9 cellular contexts compared by ENCODE assay signal in the genomic region with DNA sequence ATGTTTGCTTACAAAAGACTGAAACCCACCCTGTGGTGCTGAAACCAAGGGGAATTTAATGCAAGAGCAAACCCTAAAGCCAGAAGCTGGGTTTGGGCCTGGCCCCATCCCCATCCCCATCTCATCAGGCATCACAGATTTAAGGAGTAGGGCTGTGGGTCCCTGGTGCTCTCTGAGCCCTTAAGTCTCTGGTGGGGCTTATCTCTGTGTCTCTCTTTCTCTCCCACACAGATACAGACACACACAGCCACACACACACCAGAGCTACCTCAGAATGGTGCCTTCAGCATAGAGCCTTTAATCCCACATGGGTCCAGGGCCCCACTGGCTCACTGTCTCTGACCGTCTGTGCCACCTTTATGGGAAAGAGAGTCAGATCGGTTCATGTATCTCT.
DNase-seq lines count a peak whose midpoint lies in the region; ATAC-seq and TF ChIP-seq lines count a peak whose summit lies in the region.
"Had no signal": no experiment of that assay in that cellular context is flagged by ENCODE, and none has a peak within 500 bp of the region (broad histone marks: within the 10 kb centered on the region; RNA-seq: fewer than 3 reads in every experiment).

No MANE protein-coding gene starts in this region.

- H3K36me3 ChIP-seq in GM23338 (ENCODE audit: insufficient read depth) = no peaks in the 10 kb centered on the region
- H3K36me3 ChIP-seq in hepatocyte (replicated peaks; ENCODE audit: insufficient read depth, low read depth) = no peaks in the 10 kb centered on the region

- no peaks in the 10 kb centered on the region for H4K20me1 ChIP-seq in GM23338 (replicated peaks; ENCODE audit: insufficient read depth)
- no peaks in the 10 kb centered on the region for H4K20me1 ChIP-seq in hepatocyte (ENCODE audit: insufficient read depth, poor library complexity, severe bottlenecking)

- intact Hi-C loops in activated CD4-positive, alpha-beta memory T cell treated with anti-CD3 and anti-CD28 coated beads for 36 hours (cut with micrococcal nuclease) = loop anchor here (10.0 kb wide), 1 partner anchor 336 kb away; no protein-coding TSS in a partner anchor

- no peak overlapping the region for H3K4me2 ChIP-seq in GM23338
- peak overlapping the region; percentile 49 for H3K4me2 ChIP-seq in hepatocyte

- H3K4me3 ChIP-seq in GM23338 (no peak overlapping the region), hepatocyte (no peak overlapping the region)

- no peak overlapping the region for H3K4me3 Mint-ChIP-seq in GM23338
- H3K4me3 Mint-ChIP-seq in activated CD4-positive, alpha-beta memory T cell treated with anti-CD3 and anti-CD28 coated beads for 36 hours = peak overlapping the region; percentile 74
- H3K4me3 Mint-ChIP-seq in stimulated activated naive CD8-positive, alpha-beta T cell treated with anti-CD3 and anti-CD28 coated beads, Interleukin-15, Interleukin-2, amounts not matched to agents 100 ng/mL and 50 ng/mL, for 24 hours = peak overlapping the region; percentile 83

- H3K27me3 Mint-ChIP-seq in GM23338 (ENCODE audit: insufficient read depth, low read depth, poor library complexity) = peaks cover 3% of the 10 kb centered on the region
- no peaks in the 10 kb centered on the region for H3K27me3 Mint-ChIP-seq in activated CD4-positive, alpha-beta memory T cell treated with anti-CD3 and anti-CD28 coated beads for 36 hours
- no peaks in the 10 kb centered on the region for H3K27me3 Mint-ChIP-seq in stimulated activated naive CD8-positive, alpha-beta T cell treated with anti-CD3 and anti-CD28 coated beads, Interleukin-15, Interleukin-2, amounts not matched to agents 100 ng/mL and 50 ng/mL, for 24 hours

- H2AFZ ChIP-seq in GM23338 (no peak overlapping the region), hepatocyte (no peak overlapping the region)

- no peaks in the 10 kb centered on the region for H3K27me3 ChIP-seq in GM23338 (ENCODE audit: insufficient read depth)
- no peaks in the 10 kb centered on the region for H3K27me3 ChIP-seq in hepatocyte

- DNase-seq in GM23338 (ENCODE audit: low spot score) (no peak), hepatocyte (ENCODE audit: low spot score) (no peak), GM19238 (ENCODE audit: insufficient read length, low spot score) (no peak)
- DNase-seq in activated CD4-positive, alpha-beta memory T cell treated with anti-CD3 and anti-CD28 coated beads for 36 hours = no peak
- DNase-seq: NCI-H1436, Right ventricle myocardium superior had no signal

- peaks cover 41% of the 10 kb centered on the region for H3K4me1 Mint-ChIP-seq in GM23338
- peaks cover 39% of the 10 kb centered on the region for H3K4me1 Mint-ChIP-seq in activated CD4-positive, alpha-beta memory T cell treated with anti-CD3 and anti-CD28 coated beads for 36 hours (ENCODE audit: low read depth)
- H3K4me1 Mint-ChIP-seq in stimulated activated naive CD8-positive, alpha-beta T cell treated with anti-CD3 and anti-CD28 coated beads, Interleukin-15, Interleukin-2, amounts not matched to agents 100 ng/mL and 50 ng/mL, for 24 hours (ENCODE audit: low read depth) = peaks cover 49% of the 10 kb centered on the region

- no peaks in the 10 kb centered on the region for H3K36me3 Mint-ChIP-seq in GM23338 (ENCODE audit: low read depth)
- peaks cover 2% of the 10 kb centered on the region for H3K36me3 Mint-ChIP-seq in activated CD4-positive, alpha-beta memory T cell treated with anti-CD3 and anti-CD28 coated beads for 36 hours
- no peaks in the 10 kb centered on the region for H3K36me3 Mint-ChIP-seq in stimulated activated naive CD8-positive, alpha-beta T cell treated with anti-CD3 and anti-CD28 coated beads, Interleukin-15, Interleukin-2, amounts not matched to agents 100 ng/mL and 50 ng/mL, for 24 hours (ENCODE audit: low read depth)

- H3K79me2 ChIP-seq in GM23338 (replicated peaks; ENCODE audit: insufficient read depth) = no peaks in the 10 kb centered on the region
- no peaks in the 10 kb centered on the region for H3K79me2 ChIP-seq in hepatocyte

- POLR2A ChIA-PET in activated CD4-positive, alpha-beta memory T cell treated with anti-CD3 and anti-CD28 coated beads for 36 hours (lab: Charles Lee) = interaction anchor here (0.8 to 1.5 kb wide), 3 partner anchors 34 to 339 kb away, joined by 3 to 5 read pairs (median 3); no protein-coding TSS in a partner anchor

- CTCF ChIA-PET in activated CD4-positive, alpha-beta memory T cell treated with anti-CD3 and anti-CD28 coated beads for 36 hours (lab: Charles Lee) = interaction anchor here (1.1 to 2.1 kb wide), 3 partner anchors 11 to 339 kb away, joined by 4 to 6 read pairs (median 5); no protein-coding TSS in a partner anchor

- H3F3A ChIP-seq in GM23338 (replicated peaks; ENCODE audit: low read depth) = no peaks in the 10 kb centered on the region

- H3K9me3 ChIP-seq in hepatocyte (ENCODE audit: low read depth) = no peaks in the 10 kb centered on the region

- H3K27ac ChIP-seq in GM23338 (ENCODE audit: low read depth) (peak overlapping the region; percentile 83; the same call in 1 of the 2 replicates), hepatocyte (peak overlapping the region; percentile 68)

- H3K4me1 ChIP-seq in GM23338 (ENCODE audit: insufficient read depth) (peaks cover 6% of the 10 kb centered on the region), hepatocyte (ENCODE audit: insufficient read depth) (no peaks in the 10 kb centered on the region)

- 82% methylated on average over 2 of the region's 2 CpGs for WGBS in hepatocyte (ENCODE audit: low lambda C conversion rate, missing lambda C conversion rate)

- ATAC-seq in GM23338 = peak; percentile 38; the same call in 2 of the 3 replicates
- ATAC-seq in HG03108 (IDR thresholded peaks at IDR 0.05; ENCODE audit: unreplicated experiment) = no peak
- no peak for ATAC-seq in HG03095 (IDR thresholded peaks at IDR 0.05; ENCODE audit: unreplicated experiment)

- H3K9me2 ChIP-seq in GM23338 (ENCODE audit: insufficient read depth) = no peaks in the 10 kb centered on the region
- H3K9me2 ChIP-seq in hepatocyte (replicated peaks; ENCODE audit: insufficient read depth) = no peaks in the 10 kb centered on the region

- no peak overlapping the region for H3K27ac Mint-ChIP-seq in GM23338
- peak overlapping the region; percentile 89 for H3K27ac Mint-ChIP-seq in activated CD4-positive, alpha-beta memory T cell treated with anti-CD3 and anti-CD28 coated beads for 36 hours
- H3K27ac Mint-ChIP-seq in stimulated activated naive CD8-positive, alpha-beta T cell treated with anti-CD3 and anti-CD28 coated beads, Interleukin-15, Interleukin-2, amounts not matched to agents 100 ng/mL and 50 ng/mL, for 24 hours = peak overlapping the region; percentile 92

- no peaks in the 10 kb centered on the region for H3K9me3 Mint-ChIP-seq in GM23338
- H3K9me3 Mint-ChIP-seq in activated CD4-positive, alpha-beta memory T cell treated with anti-CD3 and anti-CD28 coated beads for 36 hours = no peaks in the 10 kb centered on the region
- H3K9me3 Mint-ChIP-seq in stimulated activated naive CD8-positive, alpha-beta T cell treated with anti-CD3 and anti-CD28 coated beads, Interleukin-15, Interleukin-2, amounts not matched to agents 100 ng/mL and 50 ng/mL, for 24 hours = no peaks in the 10 kb centered on the region

- TF ChIP-seq CTCF in GM23338 (conservative IDR thresholded peaks at IDR 0.05; ENCODE audit: low read depth in 2 of 2) (no peak), hepatocyte (IDR thresholded peaks at IDR 0.05; ENCODE audit: poor library complexity) (no peak)

TF ChIP-seq in GM23338, 12 proteins besides CTCF, POLR2A, EP300 and RAD21 (continues in another document):
- TF ChIP-seq EZH2 (IDR thresholded peaks at IDR 0.05; ENCODE audit: low read depth, unreplicated experiment) (no peak), STAT1 (IDR thresholded peaks at IDR 0.05; ENCODE audit: unreplicated experiment) (no peak)
